25 cellular contexts compared by ENCODE assay signal in genomic region chr9:22139261-22139660, GRCh38.
"Had no signal": no experiment of that assay in that cellular context is flagged by ENCODE, and none has a peak within 500 bp of the region (broad histone marks: within the 10 kb centered on the region; RNA-seq: fewer than 3 reads in every experiment).

No MANE protein-coding gene starts in this region.

- DNase-seq: naive B cell; naive thymus-derived CD8-positive, alpha-beta T cell; nephron progenitor cell; nucleus accumbens; pancreas; right cardiac atrium; right lobe of liver; sigmoid colon; small intestine; stimulated activated CD4-positive, alpha-beta T cell treated with anti-CD3 and anti-CD28 coated beads, Interleukin-15, amount 100 ng/mL, for 24 hours; stimulated activated CD4-positive, alpha-beta T cell treated with anti-CD3 and anti-CD28 coated beads, Interleukin-2, amount 100 ng/mL, for 24 hours; stimulated activated CD4-positive, alpha-beta T cell treated with anti-CD3 and anti-CD28 coated beads, Interleukin-2, amount 100 ng/mL, for 48 hours; stimulated activated CD4-positive, alpha-beta T cell treated with anti-CD3 and anti-CD28 coated beads, Interleukin-4, amount 100 ng/mL, for 24 hours; stimulated activated naive B cell treated with anti-CD40 and anti-IgM and Interleukin-4, amounts not matched to agents 10 μg/mL and 1 μg/mL and 100 μg/mL, for 72 hours; stimulated activated naive CD4-positive, alpha-beta T cell treated with Interleukin-2 at 50 U/mL for 16 hours; stomach; testis; tibial artery; transverse colon; upper lobe of left lung; uterus had no signal

- H3K27ac ChIP-seq: neutrophil, pancreas, prostate gland, right lobe of liver, sigmoid colon, stomach, testis, tibial artery, transverse colon, upper lobe of left lung, uterus had no signal

- H3K36me3 ChIP-seq: neutrophil, pancreas, prostate gland, right lobe of liver, sigmoid colon, stomach, tibial artery, transverse colon, upper lobe of left lung, uterus had no signal

- H3K9me3 ChIP-seq: neutrophil, pancreas, prostate gland, right lobe of liver, sigmoid colon, stomach, testis, tibial artery, transverse colon, upper lobe of left lung, uterus had no signal

- H3K4me3 ChIP-seq: pancreas, prostate gland, right lobe of liver, sigmoid colon, stomach, testis, tibial artery, transverse colon, upper lobe of left lung, uterus had no signal

- H3K27me3 ChIP-seq: pancreas, right lobe of liver, sigmoid colon, stomach, testis, tibial artery, transverse colon, upper lobe of left lung, uterus had no signal

- H3K4me1 ChIP-seq: pancreas, prostate gland, right lobe of liver, testis, tibial artery, upper lobe of left lung, uterus had no signal

- ATAC-seq: naive thymus-derived CD8-positive, alpha-beta T cell; natural killer cell treated with Interleukin-12 subunit alpha and Interleukin-12 subunit beta and Interleukin-15 and Interleukin-18, amount 100 ng/mL, for 72 hours; pancreas; right cardiac atrium; stimulated activated effector memory CD8-positive, alpha-beta T cell treated with anti-CD3 and anti-CD28 coated beads, Interleukin-12 subunit alpha, Interleukin-12 subunit beta, amount 100 ng/mL, for 72 hours; stimulated activated naive B cell treated with anti-CD40 and anti-IgM and Interleukin-4, amounts not matched to agents 10 μg/mL and 1 μg/mL and 100 μg/mL, for 72 hours had no signal

- FAIRE-seq: pancreas, small intestine had no signal
